Comparison of ENCODE assay signal across 18 cellular contexts in the genomic region with DNA sequence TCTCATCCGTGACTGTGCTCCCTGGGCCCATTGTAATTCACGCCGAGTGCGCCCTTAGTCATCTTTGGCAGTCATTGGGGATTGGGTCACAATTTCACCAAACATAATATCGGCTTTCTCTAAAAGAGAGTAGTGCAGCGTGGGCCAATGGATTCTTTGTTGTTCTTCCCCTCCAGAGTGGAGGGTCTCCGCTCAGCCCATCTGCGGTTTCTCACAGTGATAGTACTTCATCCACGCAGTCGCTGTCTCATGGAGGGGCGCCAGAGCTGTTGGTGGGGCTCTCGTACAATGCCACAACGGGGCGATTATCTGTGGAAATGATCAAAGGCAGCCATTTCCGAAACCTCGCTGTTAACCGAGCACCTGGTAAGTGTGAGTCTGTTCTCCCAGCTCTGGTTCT.
A peak's percentile ranks its signal among the peaks of the same experiment; 100 is the strongest.
DNase-seq lines count a peak whose midpoint lies in the region; ATAC-seq and TF ChIP-seq lines count a peak whose summit lies in the region.
"Had no signal": no experiment of that assay in that cellular context is flagged by ENCODE, and none has a peak within 500 bp of the region (broad histone marks: within the 10 kb centered on the region; RNA-seq: fewer than 3 reads in every experiment).

No MANE protein-coding gene starts in this region.

- TF ChIP-seq POLR2A in ovary (IDR thresholded peaks at IDR 0.05) (no peak), upper lobe of left lung (IDR thresholded peaks at IDR 0.05) (no peak)

- peak overlapping the region; percentile 56 for H3K27ac ChIP-seq in KOPT-K1 (ENCODE audit: low read depth, low read length, poor library complexity, severe bottlenecking)
- H3K27ac ChIP-seq in ovary, result no peak overlapping the region
- no peak overlapping the region for H3K27ac ChIP-seq in upper lobe of left lung

- 88 to 90% (median 89%) methylated on average over 17 of the region's 17 CpGs for WGBS in ovary, 3 donors
- 91 to 93% methylated on average over 17 of the region's 17 CpGs for WGBS in upper lobe of left lung, 2 donors

- no peaks in the 10 kb centered on the region for H3K27me3 ChIP-seq in ovary
- no peaks in the 10 kb centered on the region for H3K27me3 ChIP-seq in upper lobe of left lung

- TF ChIP-seq CTCF in ovary (IDR thresholded peaks at IDR 0.05) (no peak), upper lobe of left lung (IDR thresholded peaks at IDR 0.05) (no peak)

- intact Hi-C loops in ovary (cut with DNase I), result no loop called here

- no peak for ATAC-seq in upper lobe of left lung (ENCODE audit: low FRiP score in 2 of 2)
- ATAC-seq: SK-N-SH treated with all-trans-retinoic acid at 6 μM for 48 hours had no signal

- H3K9me3 ChIP-seq in KOPT-K1 (ENCODE audit: insufficient read depth, low read length, poor library complexity, severe bottlenecking), result peaks cover 13% of the 10 kb centered on the region
- H3K9me3 ChIP-seq in ovary, result no peaks in the 10 kb centered on the region
- peaks cover 0 to 2% (median 0%) of the 10 kb centered on the region in 4 donors for H3K9me3 ChIP-seq in upper lobe of left lung

- DNase-seq in Ammon's horn (ENCODE audit: low spot score) (peak; percentile 68), cerebellum (ENCODE audit: low spot score) (peak; percentile 1), midbrain (lab: John Stamatoyannopoulos, UW) (peak; percentile 44), DMS153 treated with DMSO at 0.1 percent for 48 hours (lab: John Stamatoyannopoulos, UW; ENCODE audit: unreplicated experiment) (no peak), SHP77 (lab: John Stamatoyannopoulos, UW) (no peak), ovary (no peak), upper lobe of left lung (no peak)
- DNase-seq: CD4-positive, alpha-beta memory T cell; DMS153; H9; KBM-7; MV-4-11; NCI-H2029 treated with DMSO at 0.1 percent for 48 hours; NCI-H510A treated with DMSO at 0.1 percent for 48 hours; NCI-H774; Right ventricle myocardium superior had no signal

- TF ChIP-seq EP300 in ovary (IDR thresholded peaks at IDR 0.05), result no peak
- TF ChIP-seq EP300 in upper lobe of left lung (IDR thresholded peaks at IDR 0.05), result no peak

- H3K36me3 ChIP-seq in KOPT-K1 (ENCODE audit: insufficient read depth, low read length) (no peaks in the 10 kb centered on the region), ovary (no peaks in the 10 kb centered on the region), upper lobe of left lung (no peaks in the 10 kb centered on the region)

- H3K4me3 ChIP-seq in ovary (no peak overlapping the region), upper lobe of left lung (no peak overlapping the region)

- no peaks in the 10 kb centered on the region for H3K4me1 ChIP-seq in ovary (ENCODE audit: insufficient read depth)
- H3K4me1 ChIP-seq in upper lobe of left lung, result no peaks in the 10 kb centered on the region

Comparison
In these comparisons a context has a peak if more than half of its experiments do, and no peak if none do; other contexts are left out.
1. DNase-seq: peak in Ammon's horn (single experiment), cerebellum (single experiment) and midbrain (single experiment); none in DMS153 treated with DMSO at 0.1 percent for 48 hours (single experiment), SHP77 (0 of 2), ovary (0 of 5) and upper lobe of left lung (0 of 2).